22 cellular contexts compared by ENCODE assay signal in the genomic region with DNA sequence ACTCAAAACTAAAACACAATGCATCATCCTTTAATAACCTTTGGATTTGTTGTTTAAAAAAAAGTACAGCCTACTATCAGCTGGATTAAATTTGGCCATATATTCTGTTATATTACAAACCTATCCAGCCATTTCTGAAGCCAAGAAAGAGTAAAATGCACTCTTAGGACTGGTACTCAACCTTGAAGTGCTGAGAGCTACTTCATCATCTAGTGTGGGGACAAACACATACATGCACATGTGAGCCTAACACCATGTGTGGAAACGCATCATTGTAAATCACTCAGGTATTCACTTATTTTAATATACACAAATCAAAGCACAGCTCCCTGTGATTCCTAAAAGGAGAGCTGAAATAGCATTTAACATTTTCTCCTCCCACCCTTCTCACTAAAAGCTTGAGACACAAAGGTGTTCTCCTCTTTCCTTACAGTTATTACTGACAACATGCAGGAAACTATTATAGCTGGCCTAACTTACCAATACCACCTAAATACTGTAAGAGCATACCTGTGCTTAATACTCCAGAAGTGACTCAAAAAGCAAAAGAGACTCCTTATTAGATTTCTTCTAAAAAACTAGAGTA. TPM values are rescaled to one million over a fixed set of nuclear protein-coding genes. Genes with fewer than 3 reads are reported as not detected.
DNase-seq lines count a peak whose midpoint lies in the region; ATAC-seq and TF ChIP-seq lines count a peak whose summit lies in the region.
"Had no signal": no experiment of that assay in that cellular context is flagged by ENCODE, and none has a peak within 500 bp of the region (broad histone marks: within the 10 kb centered on the region; RNA-seq: fewer than 3 reads in every experiment).

No MANE protein-coding gene starts in this region.

- no peak overlapping the region for H3K4me3 ChIP-seq in cardiac muscle cell
- H3K4me3 ChIP-seq in neural cell (ENCODE audit: low read length) = peak overlapping the region; percentile 77
- no peak overlapping the region for H3K4me3 ChIP-seq in upper lobe of right lung
- H3K4me3 ChIP-seq: BLaER1, MG63, SK-N-MC had no signal

- peak overlapping the region; percentile 46 for H3K9ac ChIP-seq in neural cell (ENCODE audit: low read length)
- H3K9ac ChIP-seq: BLaER1 had no signal

- TF ChIP-seq RAD21 in neural cell (conservative IDR thresholded peaks at IDR 0.05) = no peak

- peak overlapping the region; percentile 40 for H3K4me2 ChIP-seq in neural cell (ENCODE audit: low read length)
- H3K4me2 ChIP-seq: BLaER1 had no signal

- POLR2A ChIA-PET in WTC11 (lab: Charles Lee) = interaction anchor here (1.5 kb wide), 1 partner anchor 11 kb away, joined by 4 read pairs; no protein-coding TSS in a partner anchor

- H3K27ac ChIP-seq in cardiac muscle cell (peak overlapping the region; percentile 57), neural cell (ENCODE audit: low read length) (peak overlapping the region; percentile 95), upper lobe of right lung (no peak overlapping the region)
- H3K27ac ChIP-seq: BLaER1, SK-N-MC had no signal

- H3K27me3 Mint-ChIP-seq in WTC11 (ENCODE audit: low read depth) = no peaks in the 10 kb centered on the region

- no peak for TF ChIP-seq EP300 in neural cell (conservative IDR thresholded peaks at IDR 0.05; ENCODE audit: poor library complexity, severe bottlenecking)

- intact Hi-C loops in Right ventricle myocardium inferior (cut with DNase I) (no loop called here), upper lobe of right lung (cut with DNase I) (no loop called here)

- peaks cover 4% of the 10 kb centered on the region for H3F3A ChIP-seq in neural cell (ENCODE audit: insufficient read depth, low read length, poor library complexity, severe bottlenecking)

- TF ChIP-seq CTCF in cardiac muscle cell (IDR thresholded peaks at IDR 0.05; ENCODE audit: low read depth, low read length) (no peak), WTC11 (IDR thresholded peaks at IDR 0.05) (no peak), neural cell (IDR thresholded peaks at IDR 0.05; ENCODE audit: poor library complexity, severe bottlenecking) (no peak), upper lobe of right lung (IDR thresholded peaks at IDR 0.05) (no peak)

- H3K4me1 ChIP-seq in cardiac muscle cell (ENCODE audit: low read depth) (peaks cover 60% of the 10 kb centered on the region), upper lobe of right lung (peaks cover 56% of the 10 kb centered on the region)

- H3K27me3 ChIP-seq in cardiac muscle cell (no peaks in the 10 kb centered on the region), neural cell (ENCODE audit: insufficient read depth, low read depth, low read length) (no peaks in the 10 kb centered on the region), upper lobe of right lung (no peaks in the 10 kb centered on the region)
- H3K27me3 ChIP-seq: BLaER1, MG63 had no signal

- ATAC-seq in Right ventricle myocardium inferior (no peak), WTC11 (no peak), upper lobe of right lung (peak; percentile 56), HG02623 (IDR thresholded peaks at IDR 0.05; ENCODE audit: unreplicated experiment) (no peak)
- ATAC-seq: HCT116 had no signal

- H4K20me1 ChIP-seq in neural cell (ENCODE audit: insufficient read depth) = no peaks in the 10 kb centered on the region

- DNase-seq in cardiac muscle cell (ENCODE audit: low read depth in 1 of 2, low spot score in 1 of 2) = no peak
- no peak for DNase-seq in Right ventricle myocardium inferior (ENCODE audit: missing footprints)
- DNase-seq in WTC11 (ENCODE audit: low spot score) = no peak
- no peak for DNase-seq in upper lobe of right lung
- no peak for DNase-seq in germinal center (ENCODE audit: low spot score)
- DNase-seq in NCI-H146 treated with DMSO at 0.1 percent for 48 hours (lab: John Stamatoyannopoulos, UW; ENCODE audit: unreplicated experiment) = no peak
- DNase-seq: CD4-positive, alpha-beta memory T cell; Karpas-422; MG63; NCI-H1092; NCI-H1436 treated with DMSO at 0.1 percent for 48 hours; NCI-H2029 treated with DMSO at 0.1 percent for 48 hours; NCI-H510A treated with DMSO at 0.1 percent for 48 hours; NCI-H82; OCI-M1; SHP77 had no signal

- H3K9me2 ChIP-seq in neural cell (ENCODE audit: insufficient read depth, low read length) = no peaks in the 10 kb centered on the region

- peaks cover 78% of the 10 kb centered on the region for H3K79me2 ChIP-seq in neural cell (replicated peaks; ENCODE audit: insufficient read depth, low read length)

- no peak overlapping the region for H3K4me3 Mint-ChIP-seq in WTC11
- H3K4me3 Mint-ChIP-seq: CD4-positive, alpha-beta memory T cell; IgD-negative memory B cell had no signal

- H3K36me3 ChIP-seq in cardiac muscle cell (no peaks in the 10 kb centered on the region), neural cell (ENCODE audit: insufficient read depth, low read length) (no peaks in the 10 kb centered on the region), upper lobe of right lung (no peaks in the 10 kb centered on the region)
- H3K36me3 ChIP-seq: MG63 had no signal

- CTCF ChIA-PET in WTC11 (lab: Charles Lee) = interaction anchor here (1.6 kb wide), 1 partner anchor 51 kb away, joined by 4 read pairs; no protein-coding TSS in a partner anchor

- no peaks in the 10 kb centered on the region for H3K36me3 Mint-ChIP-seq in WTC11
- H3K36me3 Mint-ChIP-seq: CD4-positive, alpha-beta memory T cell; IgD-negative memory B cell had no signal

- H3K9me3 ChIP-seq in cardiac muscle cell (ENCODE audit: low read depth) (no peaks in the 10 kb centered on the region), neural cell (ENCODE audit: low read length) (no peaks in the 10 kb centered on the region), upper lobe of right lung (no peaks in the 10 kb centered on the region)
- H3K9me3 ChIP-seq: BLaER1, MG63 had no signal

- H3K4me1 Mint-ChIP-seq in WTC11 = peaks cover 65% of the 10 kb centered on the region

- no peak overlapping the region for H2AFZ ChIP-seq in neural cell (ENCODE audit: low read depth, low read length)

- no peaks in the 10 kb centered on the region for H3K9me3 Mint-ChIP-seq in WTC11
- H3K9me3 Mint-ChIP-seq: CD4-positive, alpha-beta memory T cell; IgD-negative memory B cell had no signal

- H3K27ac Mint-ChIP-seq in WTC11 = peak overlapping the region; percentile 29
- H3K27ac Mint-ChIP-seq: CD4-positive, alpha-beta memory T cell; IgD-negative memory B cell had no signal

TF ChIP-seq in WTC11, 78 proteins besides CTCF, POLR2A, EP300 and RAD21 (continues in another document):
- TF ChIP-seq, protein P1, sequence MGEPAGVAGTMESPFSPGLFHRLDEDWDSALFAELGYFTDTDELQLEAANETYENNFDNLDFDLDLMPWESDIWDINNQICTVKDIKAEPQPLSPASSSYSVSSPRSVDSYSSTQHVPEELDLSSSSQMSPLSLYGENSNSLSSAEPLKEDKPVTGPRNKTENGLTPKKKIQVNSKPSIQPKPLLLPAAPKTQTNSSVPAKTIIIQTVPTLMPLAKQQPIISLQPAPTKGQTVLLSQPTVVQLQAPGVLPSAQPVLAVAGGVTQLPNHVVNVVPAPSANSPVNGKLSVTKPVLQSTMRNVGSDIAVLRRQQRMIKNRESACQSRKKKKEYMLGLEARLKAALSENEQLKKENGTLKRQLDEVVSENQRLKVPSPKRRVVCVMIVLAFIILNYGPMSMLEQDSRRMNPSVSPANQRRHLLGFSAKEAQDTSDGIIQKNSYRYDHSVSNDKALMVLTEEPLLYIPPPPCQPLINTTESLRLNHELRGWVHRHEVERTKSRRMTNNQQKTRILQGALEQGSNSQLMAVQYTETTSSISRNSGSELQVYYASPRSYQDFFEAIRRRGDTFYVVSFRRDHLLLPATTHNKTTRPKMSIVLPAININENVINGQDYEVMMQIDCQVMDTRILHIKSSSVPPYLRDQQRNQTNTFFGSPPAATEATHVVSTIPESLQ (CRISPR knock-in tag; IDR thresholded peaks at IDR 0.05) = no peak
- TF ChIP-seq, protein P2, sequence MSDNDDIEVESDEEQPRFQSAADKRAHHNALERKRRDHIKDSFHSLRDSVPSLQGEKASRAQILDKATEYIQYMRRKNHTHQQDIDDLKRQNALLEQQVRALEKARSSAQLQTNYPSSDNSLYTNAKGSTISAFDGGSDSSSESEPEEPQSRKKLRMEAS (CRISPR knock-in tag; IDR thresholded peaks at IDR 0.05) = no peak

TF ChIP-seq in neural cell, 6 proteins besides CTCF, POLR2A, EP300 and RAD21:
- TF ChIP-seq POLR2AphosphoS5 (IDR thresholded peaks at IDR 0.05) (no peak), SMC3 (conservative IDR thresholded peaks at IDR 0.05; ENCODE audit: poor library complexity) (no peak), EZH2 (IDR thresholded peaks at IDR 0.05; ENCODE audit: borderline replicate concordance, insufficient read depth, low read length, poor library complexity, severe bottlenecking) (no peak), TAF1 (IDR thresholded peaks at IDR 0.05; ENCODE audit: low read depth) (no peak), MXI1 (conservative IDR thresholded peaks at IDR 0.05; ENCODE audit: poor library complexity, severe bottlenecking) (no peak)
- TF ChIP-seq, protein P3, sequence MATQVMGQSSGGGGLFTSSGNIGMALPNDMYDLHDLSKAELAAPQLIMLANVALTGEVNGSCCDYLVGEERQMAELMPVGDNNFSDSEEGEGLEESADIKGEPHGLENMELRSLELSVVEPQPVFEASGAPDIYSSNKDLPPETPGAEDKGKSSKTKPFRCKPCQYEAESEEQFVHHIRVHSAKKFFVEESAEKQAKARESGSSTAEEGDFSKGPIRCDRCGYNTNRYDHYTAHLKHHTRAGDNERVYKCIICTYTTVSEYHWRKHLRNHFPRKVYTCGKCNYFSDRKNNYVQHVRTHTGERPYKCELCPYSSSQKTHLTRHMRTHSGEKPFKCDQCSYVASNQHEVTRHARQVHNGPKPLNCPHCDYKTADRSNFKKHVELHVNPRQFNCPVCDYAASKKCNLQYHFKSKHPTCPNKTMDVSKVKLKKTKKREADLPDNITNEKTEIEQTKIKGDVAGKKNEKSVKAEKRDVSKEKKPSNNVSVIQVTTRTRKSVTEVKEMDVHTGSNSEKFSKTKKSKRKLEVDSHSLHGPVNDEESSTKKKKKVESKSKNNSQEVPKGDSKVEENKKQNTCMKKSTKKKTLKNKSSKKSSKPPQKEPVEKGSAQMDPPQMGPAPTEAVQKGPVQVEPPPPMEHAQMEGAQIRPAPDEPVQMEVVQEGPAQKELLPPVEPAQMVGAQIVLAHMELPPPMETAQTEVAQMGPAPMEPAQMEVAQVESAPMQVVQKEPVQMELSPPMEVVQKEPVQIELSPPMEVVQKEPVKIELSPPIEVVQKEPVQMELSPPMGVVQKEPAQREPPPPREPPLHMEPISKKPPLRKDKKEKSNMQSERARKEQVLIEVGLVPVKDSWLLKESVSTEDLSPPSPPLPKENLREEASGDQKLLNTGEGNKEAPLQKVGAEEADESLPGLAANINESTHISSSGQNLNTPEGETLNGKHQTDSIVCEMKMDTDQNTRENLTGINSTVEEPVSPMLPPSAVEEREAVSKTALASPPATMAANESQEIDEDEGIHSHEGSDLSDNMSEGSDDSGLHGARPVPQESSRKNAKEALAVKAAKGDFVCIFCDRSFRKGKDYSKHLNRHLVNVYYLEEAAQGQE (IDR thresholded peaks at IDR 0.05; ENCODE audit: borderline replicate concordance) = no peak
TF ChIP-seq in neural cell: peak in this region for 0.

RNA-seq across cellular contexts. Expression of a gene that starts 7.5 kb away (rescaled TPM):
- total RNA-seq in cardiac muscle cell (60.1 and 103 TPM in 2 replicates), Right ventricle myocardium inferior (35.3 TPM), WTC11 (2021) (31.1 to 33.7 TPM (median 33.0 TPM) in 3 replicates), upper lobe of right lung (91.9 TPM)
- polyA plus RNA-seq in cardiac muscle cell (62.1 and 91.3 TPM in 2 replicates), neural cell (103 and 150 TPM in 2 replicates)
- 502 and 577 TPM in 2 replicates for polyA minus RNA-seq in neural cell
